ENCODE assay signal across 18 cellular contexts in the genomic region with DNA sequence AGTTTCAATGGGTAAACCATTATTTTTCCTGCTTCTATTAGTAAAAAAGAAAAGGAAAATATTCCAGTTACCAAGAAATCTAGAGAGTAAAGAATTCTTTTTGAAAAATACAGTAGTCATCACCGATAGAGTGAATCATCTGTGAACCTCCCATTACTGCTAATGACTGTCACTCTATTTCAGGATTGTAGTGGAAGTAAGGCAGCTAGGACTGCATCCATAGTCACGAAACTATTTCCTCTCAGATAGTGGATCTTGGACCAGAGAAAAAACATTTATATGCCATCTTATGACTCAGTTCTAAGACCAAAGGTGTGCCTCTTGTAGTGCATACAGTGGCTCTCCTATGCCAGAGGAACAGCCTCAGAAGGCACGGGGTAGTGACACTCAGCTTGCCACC.
DNase-seq lines count a peak whose midpoint lies in the region; ATAC-seq and TF ChIP-seq lines count a peak whose summit lies in the region.
"Had no signal": no experiment of that assay in that cellular context is flagged by ENCODE, and none has a peak within 500 bp of the region (broad histone marks: within the 10 kb centered on the region; RNA-seq: fewer than 3 reads in every experiment).

No MANE protein-coding gene starts in this region.

- TF ChIP-seq POLR2A in transverse colon (IDR thresholded peaks at IDR 0.05) = no peak

- WGBS in transverse colon (ENCODE audit: low coverage in 1 of 2), 2 donors = 40 to 88% methylated on average over 1 to 3 of the region's 3 CpGs

- H3K4me3 ChIP-seq in cardiac muscle cell = no peak overlapping the region
- no peak overlapping the region for H3K4me3 ChIP-seq in transverse colon
- H3K4me3 ChIP-seq: upper lobe of left lung had no signal

- TF ChIP-seq CTCF in cardiac muscle cell (IDR thresholded peaks at IDR 0.05; ENCODE audit: low read depth, low read length) = no peak
- TF ChIP-seq CTCF in foreskin keratinocyte (conservative IDR thresholded peaks at IDR 0.05) = no peak
- no peak for TF ChIP-seq CTCF in transverse colon (IDR thresholded peaks at IDR 0.05)

- H3K27me3 ChIP-seq in cardiac muscle cell (no peaks in the 10 kb centered on the region), foreskin keratinocyte (no peaks in the 10 kb centered on the region), transverse colon (no peaks in the 10 kb centered on the region)
- H3K27me3 ChIP-seq: upper lobe of left lung had no signal

- TF ChIP-seq EP300 in transverse colon (IDR thresholded peaks at IDR 0.05; ENCODE audit: low read depth) = no peak

- H3K27ac ChIP-seq in cardiac muscle cell (peak overlapping the region; percentile 5), foreskin keratinocyte (no peak overlapping the region), transverse colon (no peak overlapping the region)
- H3K27ac ChIP-seq: upper lobe of left lung had no signal

- in situ Hi-C loops in transverse colon (cut with MboI; ENCODE audit: low pct_ligation_motif_present in 1 of 4, low pct_unique_long_range_greater_than_20kb in 1 of 4, low sequenced_read_pairs in 3 of 4) = no loop called here

- H3K36me3 ChIP-seq in cardiac muscle cell (no peaks in the 10 kb centered on the region), transverse colon (no peaks in the 10 kb centered on the region)
- H3K36me3 ChIP-seq: upper lobe of left lung had no signal

- intact Hi-C loops in cardiac septum (cut with DNase I) (no loop called here), transverse colon (cut with DNase I; ENCODE audit: low total_unique reads) (no loop called here)

- DNase-seq in cardiac muscle cell (ENCODE audit: low read depth in 1 of 2, low spot score in 1 of 2) = no peak
- DNase-seq in cardiac septum (ENCODE audit: low spot score) = no peak
- peak; percentile 10 for DNase-seq in RKO (ENCODE audit: low spot score)
- DNase-seq in foreskin keratinocyte = peak in 1 of 2 donors; percentile 6
- DNase-seq in DMS79 treated with DMSO at 0.1 percent for 48 hours (lab: John Stamatoyannopoulos, UW) = no peak
- no peak for DNase-seq in transverse colon
- DNase-seq in effector CD4-positive, alpha-beta T cell = no peak
- DNase-seq: activated CD4-positive, alpha-beta T cell treated with anti-CD3 and anti-CD28 coated beads, Interleukin-2, amount 10 ng/mL, durations not matched to agents 7 days and 5 days; activated gamma-delta T cell treated with Interleukin-2 at 50 U/mL for 16 hours; cerebellar nuclear complex; effector memory CD8-positive, alpha-beta T cell; hippocampal formation; NCI-H187; NCI-H345; stimulated activated CD4-positive, alpha-beta T cell treated with anti-CD3 and anti-CD28 coated beads, Interleukin-2, amount 100 ng/mL, for 48 hours; stimulated activated naive CD8-positive, alpha-beta T cell treated with anti-CD3 and anti-CD28 coated beads, Interleukin-15, amount 100 ng/mL, for 72 hours; upper lobe of left lung had no signal

- H3K9me3 ChIP-seq in cardiac muscle cell (ENCODE audit: low read depth) (no peaks in the 10 kb centered on the region), transverse colon (no peaks in the 10 kb centered on the region)
- H3K9me3 ChIP-seq: upper lobe of left lung had no signal

- ATAC-seq in foreskin keratinocyte = peak; percentile 53
- no peak for ATAC-seq in HG02884 (IDR thresholded peaks at IDR 0.05; ENCODE audit: unreplicated experiment)
- ATAC-seq: effector memory CD8-positive, alpha-beta T cell; stimulated activated naive CD8-positive, alpha-beta T cell treated with anti-CD3 and anti-CD28 coated beads, Interleukin-15, amount 100 ng/mL, for 72 hours had no signal

- peaks cover 14% of the 10 kb centered on the region for H3K4me1 ChIP-seq in cardiac muscle cell (ENCODE audit: low read depth)
- no peaks in the 10 kb centered on the region for H3K4me1 ChIP-seq in foreskin keratinocyte
- H3K4me1 ChIP-seq in transverse colon = no peaks in the 10 kb centered on the region
